ENCODE assay signal across 1 cellular context in the genomic region with DNA sequence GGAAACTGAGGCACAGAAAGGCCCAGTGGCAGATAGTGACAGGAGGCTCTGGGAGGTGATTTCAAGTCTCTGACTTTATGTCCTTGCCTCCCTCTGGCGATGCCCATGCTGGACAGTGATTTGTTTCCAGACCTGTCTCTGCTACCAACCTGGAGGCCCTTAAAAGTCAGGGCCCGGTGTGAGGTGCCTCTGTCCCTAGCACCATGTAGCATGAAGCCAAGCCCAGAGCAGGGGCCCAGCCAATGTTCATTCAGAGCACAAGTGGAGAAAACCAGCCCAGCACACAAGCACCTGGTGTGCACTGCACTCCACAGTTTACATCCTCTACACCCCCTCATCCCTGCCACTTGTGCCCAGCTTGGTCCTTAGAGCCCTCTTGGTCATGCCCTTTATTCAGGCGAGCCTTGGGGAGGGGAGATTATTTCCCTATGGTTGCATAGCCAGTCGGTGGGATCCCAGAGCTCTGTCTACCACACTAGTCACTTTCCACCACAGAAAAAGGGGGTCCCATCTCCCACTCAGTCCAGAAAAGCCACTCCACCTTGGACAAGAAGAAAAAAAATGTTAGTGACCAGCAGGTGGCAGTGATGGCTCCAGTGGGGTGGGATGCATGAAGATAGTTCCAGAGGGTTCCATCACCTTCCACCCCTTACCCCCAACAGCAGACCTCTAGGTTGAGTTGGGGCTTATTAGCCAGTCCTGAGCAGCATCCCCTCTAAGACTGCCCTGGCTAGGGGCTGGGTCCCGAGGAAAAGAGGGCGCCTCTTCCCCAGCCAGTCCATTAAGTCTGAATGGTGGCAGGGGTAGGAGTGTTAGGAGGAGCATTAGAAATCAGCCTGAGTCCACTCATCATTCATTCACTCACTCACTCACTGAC.
TF ChIP-seq lines count a peak whose summit lies in the region.

No MANE protein-coding gene starts in this region.

TF ChIP-seq in K562, 482 proteins besides CTCF, POLR2A, EP300 and RAD21:
- no peak for TF ChIP-seq IFI16 (CRISPR knock-in tag; IDR thresholded peaks at IDR 0.05)
- TF ChIP-seq MAZ (CRISPR knock-in tag; conservative IDR thresholded peaks at IDR 0.05 in 1 of 2, IDR thresholded peaks at IDR 0.05 in 1 of 2), result no peak
- no peak for TF ChIP-seq SLC30A9 (CRISPR knock-in tag; IDR thresholded peaks at IDR 0.05)
- peak; percentile 32; the same call in 1 of the 2 replicates for TF ChIP-seq SMC3 (conservative IDR thresholded peaks at IDR 0.05; ENCODE audit: insufficient read depth, low read depth, low read length)
- no peak for TF ChIP-seq BRD4 (IDR thresholded peaks at IDR 0.05)
